32 cellular contexts compared by ENCODE assay signal in the genomic region with DNA sequence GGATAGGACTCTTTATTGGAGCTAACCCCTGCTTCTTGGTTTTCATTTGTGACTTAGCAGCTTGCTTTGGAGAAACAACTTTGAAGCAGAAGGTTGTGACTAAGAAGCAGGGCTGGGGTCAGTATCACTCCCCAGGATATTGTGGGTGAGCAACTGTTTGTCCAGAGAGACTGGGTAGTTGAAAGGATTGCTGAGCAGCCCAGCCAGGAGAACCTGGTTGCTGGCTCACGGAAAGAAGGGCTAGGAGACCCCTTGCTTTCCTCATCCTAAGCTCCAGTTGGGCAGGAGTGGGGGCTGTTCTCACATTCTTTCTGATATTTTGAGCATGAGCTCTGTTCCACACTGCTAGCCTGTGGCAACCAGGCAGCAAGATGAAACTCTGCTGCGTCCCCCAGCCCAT.
"Had no signal": no experiment of that assay in that cellular context is flagged by ENCODE, and none has a peak within 500 bp of the region (broad histone marks: within the 10 kb centered on the region; RNA-seq: fewer than 3 reads in every experiment).

No MANE protein-coding gene starts in this region.

- H3K9me3 ChIP-seq: MG63 had no signal

- H3K27ac ChIP-seq: KMS-11 had no signal

- H3K36me3 ChIP-seq: MG63 had no signal

- H3K4me3 ChIP-seq: MG63 had no signal

- DNase-seq: Karpas-422, Kasumi-1, KBM-7, KG1, MG63, MM.1S, MV-4-11, NCI-H1048, NCI-H1092, NCI-H1092 treated with DMSO at 0.1 percent for 48 hours, NCI-H1105, NCI-H1417, NCI-H1417 treated with DMSO at 0.1 percent for 48 hours, NCI-H1436, NCI-H1436 treated with DMSO at 0.1 percent for 48 hours, NCI-H146, NCI-H1694, NCI-H1694 treated with DMSO at 0.1 percent for 48 hours, NCI-H187, NCI-H1930, NCI-H2029 treated with DMSO at 0.1 percent for 48 hours, NCI-H2081 treated with DMSO at 0.1 percent for 48 hours, NCI-H2107, NCI-H2171, NCI-H2171 treated with DMSO at 0.1 percent for 48 hours, NCI-H2227 treated with DMSO at 0.1 percent for 48 hours, NCI-H226, NCI-H345, NCI-H446, NCI-H446 treated with DMSO at 0.1 percent for 48 hours, NCI-H510A had no signal

- H3K27me3 ChIP-seq: MG63 had no signal
